8 cellular contexts compared by ENCODE assay signal in genomic region chr20:53915459-53916172, GRCh38.
A peak's percentile ranks its signal among the peaks of the same experiment; 100 is the strongest.
DNase-seq lines count a peak whose midpoint lies in the region; ATAC-seq and TF ChIP-seq lines count a peak whose summit lies in the region.

No MANE protein-coding gene starts in this region.

- peak overlapping the region; percentile 82 for H3K27ac Mint-ChIP-seq in activated CD4-positive, alpha-beta memory T cell treated with anti-CD3 and anti-CD28 coated beads for 36 hours

- no peaks in the 10 kb centered on the region for H3K9me3 Mint-ChIP-seq in activated CD4-positive, alpha-beta memory T cell treated with anti-CD3 and anti-CD28 coated beads for 36 hours

- H3K4me1 Mint-ChIP-seq in activated CD4-positive, alpha-beta memory T cell treated with anti-CD3 and anti-CD28 coated beads for 36 hours (ENCODE audit: low read depth) = peaks cover 40% of the 10 kb centered on the region

- no peaks in the 10 kb centered on the region for H3K27me3 Mint-ChIP-seq in activated CD4-positive, alpha-beta memory T cell treated with anti-CD3 and anti-CD28 coated beads for 36 hours

- H3K4me3 Mint-ChIP-seq in activated CD4-positive, alpha-beta memory T cell treated with anti-CD3 and anti-CD28 coated beads for 36 hours = peak overlapping the region; percentile 91

- H3K27ac ChIP-seq in lung (ENCODE audit: low read depth in 1 of 2, low read length in 1 of 2) = peak overlapping the region; percentile 69 to 96

- TF ChIP-seq CTCF in AG09319 (IDR thresholded peaks at IDR 0.05; ENCODE audit: low read depth, low read length) (peak; percentile 85), lung (IDR thresholded peaks at IDR 0.05; ENCODE audit: control extremely low read depth, extremely low read depth) (peak; percentile 75)

- intact Hi-C loops in activated CD4-positive, alpha-beta memory T cell treated with anti-CD3 and anti-CD28 coated beads for 36 hours (cut with micrococcal nuclease) = loop anchor here (1.0 to 5.0 kb wide), 7 partner anchors 22 to 337 kb away; no protein-coding TSS in a partner anchor

- POLR2A ChIA-PET in activated CD4-positive, alpha-beta memory T cell treated with anti-CD3 and anti-CD28 coated beads for 36 hours (lab: Charles Lee) = interaction anchor here (0.7 to 1.7 kb wide), 9 partner anchors 16 to 317 kb away, joined by 3 to 10 read pairs (median 5); no protein-coding TSS in a partner anchor

- peaks cover 1 to 9% of the 10 kb centered on the region in 2 donors for H3K4me1 ChIP-seq in lung (ENCODE audit: control insufficient read depth in 2 of 2, insufficient read depth in 2 of 2, low read length in 2 of 2)

- DNase-seq in AG09319 (ENCODE audit: extremely low read depth, low read depth) (peak; percentile 80), NCI-H774 (lab: John Stamatoyannopoulos, UW) (peak; percentile 48), ecto neural progenitor cell (ENCODE audit: low spot score) (peak; percentile 92), lung (ENCODE audit: low spot score) (peak; percentile 95)
- DNase-seq in activated CD4-positive, alpha-beta memory T cell treated with anti-CD3 and anti-CD28 coated beads for 36 hours = peak; percentile 98
- DNase-seq in stimulated activated CD4-positive, alpha-beta T cell treated with anti-CD3 and anti-CD28 coated beads, TNF-alpha, amount 100 ng/mL, for 1 hour (ENCODE audit: low read depth in 3 of 3, low spot score in 1 of 3) = peak; percentile 90 to 95 (median 92)

- no peaks in the 10 kb centered on the region for H3K9me3 ChIP-seq in lung (ENCODE audit: control insufficient read depth in 2 of 2, insufficient read depth in 1 of 2, low read length in 1 of 2)

- H3K4me3 ChIP-seq in lung = peak overlapping the region; percentile 24

- no peaks in the 10 kb centered on the region for H3K36me3 ChIP-seq in lung (ENCODE audit: control insufficient read depth in 2 of 2, insufficient read depth in 2 of 2, low read length in 2 of 2)

- peak; percentile 76 for ATAC-seq in GM18907 (IDR thresholded peaks at IDR 0.05; ENCODE audit: unreplicated experiment)
- peak; percentile 72 for ATAC-seq in HG03457 (IDR thresholded peaks at IDR 0.05; ENCODE audit: unreplicated experiment)
- ATAC-seq in lung (ENCODE audit: insufficient read depth, low FRiP score) = peak; percentile 97

- 0 to 1% methylated on average over 22 of the region's 22 CpGs for WGBS in lung, 2 donors

- no peaks in the 10 kb centered on the region for H3K36me3 Mint-ChIP-seq in activated CD4-positive, alpha-beta memory T cell treated with anti-CD3 and anti-CD28 coated beads for 36 hours

- CTCF ChIA-PET in activated CD4-positive, alpha-beta memory T cell treated with anti-CD3 and anti-CD28 coated beads for 36 hours (lab: Charles Lee) = interaction anchor here (0.6 to 3.6 kb wide), 54 partner anchors 10 to 545 kb away, joined by 3 to 81 read pairs (median 4); no protein-coding TSS in a partner anchor

- no peaks in the 10 kb centered on the region for H3K27me3 ChIP-seq in lung (ENCODE audit: control insufficient read depth, insufficient read depth)

Comparison
In these comparisons a context has a peak if more than half of its experiments do, and no peak if none do; other contexts are left out.
1. Peak in every context shown above with its lines: DNase-seq, ATAC-seq, H3K4me3 ChIP-seq and H3K27ac ChIP-seq.
2. DNase-seq: peak in every context shown above with its lines; median percentile 98 in activated CD4-positive, alpha-beta memory T cell treated with anti-CD3 and anti-CD28 coated beads for 36 hours; 95 in lung; 92 in ecto neural progenitor cell; 92 in stimulated activated CD4-positive, alpha-beta T cell treated with anti-CD3 and anti-CD28 coated beads, TNF-alpha, amount 100 ng/mL, for 1 hour; 80 in AG09319; 48 in NCI-H774.